ENCODE assay signal across 8 cellular contexts in genomic region chr10:75230600-75231038, GRCh38. TPM values are rescaled to one million over a fixed set of nuclear protein-coding genes. Genes with fewer than 3 reads are reported as not detected.
DNase-seq lines count a peak whose midpoint lies in the region; ATAC-seq and TF ChIP-seq lines count a peak whose summit lies in the region.

No MANE protein-coding gene starts in this region.

- POLR2A ChIA-PET in CD4-positive, alpha-beta T cell (lab: Charles Lee): interaction anchor here (0.6 to 9.2 kb wide), 5 partner anchors 10 to 119 kb away, joined by 3 to 208 read pairs (median 4); partner anchors contain the start of genes SAMD8 and VDAC2
- POLR2A ChIA-PET in naive thymus-derived CD4-positive, alpha-beta T cell (lab: Charles Lee): interaction anchor here (1.4 to 7.7 kb wide), 2 partner anchors 8 to 20 kb away, joined by 3 to 122 read pairs; partner anchors contain the start of gene VDAC2

- H2AFZ ChIP-seq in OCI-LY3 (ENCODE audit: low read depth, low read length): no peak overlapping the region

- H3K27me3 Mint-ChIP-seq in CD4-positive, alpha-beta T cell: no peaks in the 10 kb centered on the region
- H3K27me3 Mint-ChIP-seq in naive thymus-derived CD4-positive, alpha-beta T cell: no peaks in the 10 kb centered on the region
- H3K27me3 Mint-ChIP-seq in stimulated activated memory B cell treated with anti-CD40 and anti-IgM and Interleukin-4, amounts not matched to agents 10 μg/mL and 1 μg/mL and 100 μg/mL, for 72 hours: no peaks in the 10 kb centered on the region

- no peak overlapping the region for H3K9ac ChIP-seq in OCI-LY3 (ENCODE audit: low read length)

- peaks cover 70% of the 10 kb centered on the region for H3K36me3 Mint-ChIP-seq in CD4-positive, alpha-beta T cell (ENCODE audit: low read depth)
- peaks cover 4 to 20% (median 13%) of the 10 kb centered on the region in 5 donors for H3K36me3 Mint-ChIP-seq in naive thymus-derived CD4-positive, alpha-beta T cell
- peaks cover 39% of the 10 kb centered on the region for H3K36me3 Mint-ChIP-seq in stimulated activated memory B cell treated with anti-CD40 and anti-IgM and Interleukin-4, amounts not matched to agents 10 μg/mL and 1 μg/mL and 100 μg/mL, for 72 hours

- H3K27ac Mint-ChIP-seq in CD4-positive, alpha-beta T cell: peak overlapping the region; percentile 90
- H3K27ac Mint-ChIP-seq in naive thymus-derived CD4-positive, alpha-beta T cell: peak overlapping the region; percentile 78 to 98 (median 92)
- peak overlapping the region; percentile 58 for H3K27ac Mint-ChIP-seq in stimulated activated memory B cell treated with anti-CD40 and anti-IgM and Interleukin-4, amounts not matched to agents 10 μg/mL and 1 μg/mL and 100 μg/mL, for 72 hours

- peak overlapping the region; percentile 58 for H3K4me3 Mint-ChIP-seq in CD4-positive, alpha-beta T cell
- H3K4me3 Mint-ChIP-seq in naive thymus-derived CD4-positive, alpha-beta T cell: peak overlapping the region in 2 of 10 donors; percentile 8 to 53
- H3K4me3 Mint-ChIP-seq in stimulated activated memory B cell treated with anti-CD40 and anti-IgM and Interleukin-4, amounts not matched to agents 10 μg/mL and 1 μg/mL and 100 μg/mL, for 72 hours: no peak overlapping the region

- intact Hi-C loops in CD4-positive, alpha-beta T cell (cut with DNase I, micrococcal nuclease): loop anchor here (1.0 to 10.0 kb wide), 9 partner anchors 20 to 1356 kb away; partner anchors contain the start of genes ADK (in 1 of the 2), AP3M1 (in 1 of the 2), CAMK2G (in 1 of the 2) and KAT6B (in 1 of the 2)
- intact Hi-C loops in naive thymus-derived CD4-positive, alpha-beta T cell (cut with micrococcal nuclease): loop anchor here (1.0 to 10.0 kb wide), 12 partner anchors 20 to 1818 kb away; partner anchors contain the start of genes VCL (in 2 of the 2), VDAC2 (in 2 of the 2), ANXA7 (in 1 of the 2) and CAMK2G (in 1 of the 2)

- no peak overlapping the region for H3K4me3 ChIP-seq in OCI-LY3 (ENCODE audit: low read length)
- H3K4me3 ChIP-seq in naive thymus-derived CD4-positive, alpha-beta T cell (ENCODE audit: low read length): no peak overlapping the region

- no peaks in the 10 kb centered on the region for H3K9me3 ChIP-seq in CD4-positive, alpha-beta T cell (ENCODE audit: control insufficient read depth, low read length)
- no peaks in the 10 kb centered on the region for H3K9me3 ChIP-seq in OCI-LY3 (ENCODE audit: insufficient read depth, low read length)
- H3K9me3 ChIP-seq in naive thymus-derived CD4-positive, alpha-beta T cell (ENCODE audit: control insufficient read depth in 2 of 3, low read length in 3 of 3): no peaks in the 10 kb centered on the region

- ATAC-seq in CD4-positive, alpha-beta T cell (ENCODE audit: poor library complexity): peak; percentile 61
- ATAC-seq in GM19438 (IDR thresholded peaks at IDR 0.05; ENCODE audit: low read depth, unreplicated experiment): peak; percentile 25
- peak; percentile 77 for ATAC-seq in naive thymus-derived CD4-positive, alpha-beta T cell
- peak; percentile 62 for ATAC-seq in stimulated activated memory B cell treated with anti-CD40 and anti-IgM and Interleukin-4, amounts not matched to agents 10 μg/mL and 1 μg/mL and 100 μg/mL, for 72 hours

- H3K27ac ChIP-seq in CD4-positive, alpha-beta T cell (ENCODE audit: low read depth, low read length): peak overlapping the region; percentile 43
- H3K27ac ChIP-seq in OCI-LY3 (ENCODE audit: low read length) (no peak overlapping the region), epithelial cell of prostate (peak overlapping the region; percentile 95)
- peak overlapping the region; percentile 56 for H3K27ac ChIP-seq in naive thymus-derived CD4-positive, alpha-beta T cell (ENCODE audit: low read depth, low read length)

- peaks cover 6% of the 10 kb centered on the region for H3K4me1 ChIP-seq in OCI-LY3 (ENCODE audit: low read length)
- peaks cover 4 to 8% of the 10 kb centered on the region in 2 donors for H3K4me1 ChIP-seq in naive thymus-derived CD4-positive, alpha-beta T cell (ENCODE audit: control insufficient read depth in 2 of 2, insufficient read depth in 2 of 2, low read length in 2 of 2)

- peaks cover 9% of the 10 kb centered on the region for H4K20me1 ChIP-seq in OCI-LY3 (ENCODE audit: insufficient read depth, low read length)

- peak; percentile 90 to 97 (median 94) for DNase-seq in CD4-positive, alpha-beta T cell
- DNase-seq in HT1080 (ENCODE audit: low read depth) (peak; percentile 80), epithelial cell of prostate (ENCODE audit: low read depth, low spot score) (no peak)
- DNase-seq in activated CD8-positive, alpha-beta memory T cell treated with anti-CD3 and anti-CD28 coated beads, Interleukin-2, amount 50 U/mL, for 48 hours: peak; percentile 95
- peak; percentile 80 to 95 (median 92) for DNase-seq in naive thymus-derived CD4-positive, alpha-beta T cell

- TF ChIP-seq CTCF in CD4-positive, alpha-beta T cell (IDR thresholded peaks at IDR 0.05): peak; percentile 91
- peak; percentile 78 for TF ChIP-seq CTCF in OCI-LY3 (IDR thresholded peaks at IDR 0.05; ENCODE audit: low read depth, low read length)

- H3K36me3 ChIP-seq in OCI-LY3 (replicated peaks; ENCODE audit: low read depth, low read length): peaks cover 24% of the 10 kb centered on the region
- H3K36me3 ChIP-seq in naive thymus-derived CD4-positive, alpha-beta T cell (ENCODE audit: control insufficient read depth in 2 of 3, insufficient read depth in 3 of 3, low read length in 3 of 3): peaks cover 0 to 52% (median 19%) of the 10 kb centered on the region in 3 experiments

- H3K4me1 Mint-ChIP-seq in CD4-positive, alpha-beta T cell (ENCODE audit: low read depth): peaks cover 43% of the 10 kb centered on the region
- peaks cover 16 to 46% (median 35%) of the 10 kb centered on the region in 7 donors for H3K4me1 Mint-ChIP-seq in naive thymus-derived CD4-positive, alpha-beta T cell
- peaks cover 45% of the 10 kb centered on the region for H3K4me1 Mint-ChIP-seq in stimulated activated memory B cell treated with anti-CD40 and anti-IgM and Interleukin-4, amounts not matched to agents 10 μg/mL and 1 μg/mL and 100 μg/mL, for 72 hours

- H3K4me2 ChIP-seq in OCI-LY3 (ENCODE audit: low read length): no peak overlapping the region

- H3K9me3 Mint-ChIP-seq in CD4-positive, alpha-beta T cell: no peaks in the 10 kb centered on the region
- no peaks in the 10 kb centered on the region for H3K9me3 Mint-ChIP-seq in naive thymus-derived CD4-positive, alpha-beta T cell
- H3K9me3 Mint-ChIP-seq in stimulated activated memory B cell treated with anti-CD40 and anti-IgM and Interleukin-4, amounts not matched to agents 10 μg/mL and 1 μg/mL and 100 μg/mL, for 72 hours: no peaks in the 10 kb centered on the region

- CTCF ChIA-PET in CD4-positive, alpha-beta T cell (lab: Charles Lee): interaction anchor here (0.6 to 3.8 kb wide), 11 partner anchors 10 to 117 kb away, joined by 3 to 53 read pairs (median 5); partner anchors contain the start of gene VDAC2
- CTCF ChIA-PET in naive thymus-derived CD4-positive, alpha-beta T cell (lab: Charles Lee): interaction anchor here (0.7 to 8.6 kb wide), 7 partner anchors 8 to 121 kb away, joined by 3 to 183 read pairs (median 5); partner anchors contain the start of gene VDAC2

- peaks cover 36% of the 10 kb centered on the region for H3K79me2 ChIP-seq in OCI-LY3 (ENCODE audit: low read length)

- no peaks in the 10 kb centered on the region for H3K27me3 ChIP-seq in CD4-positive, alpha-beta T cell (ENCODE audit: control insufficient read depth, insufficient read depth, low read length)
- no peaks in the 10 kb centered on the region for H3K27me3 ChIP-seq in OCI-LY3 (ENCODE audit: low read depth, low read length)
- no peaks in the 10 kb centered on the region for H3K27me3 ChIP-seq in naive thymus-derived CD4-positive, alpha-beta T cell (ENCODE audit: control insufficient read depth in 2 of 2, insufficient read depth in 2 of 2, low read length in 2 of 2)

RNA-seq across cellular contexts. Expression of gene COMTD1, which starts 5.1 kb away (rescaled TPM):
- 10 to 100 TPM in 1 of 2 experiments, 1 to 10 TPM in 1; 9.5 to 10.5 TPM for total RNA-seq in CD4-positive, alpha-beta T cell
- total RNA-seq in HT1080 (2014; rRNA removed; shearing (Covaris generic)): 30.1 and 30.4 TPM in 2 replicates
- polyA plus RNA-seq in HT1080 (2015; cell fraction: cytosol; rRNA removed): 16.4 and 19.4 TPM in 2 replicates
- 21.4 and 35.8 TPM in 2 replicates for polyA plus RNA-seq in HT1080 (2015; cell fraction: nucleus; rRNA removed)
- total RNA-seq in naive thymus-derived CD4-positive, alpha-beta T cell: 10 to 100 TPM; 10.1 to 29.2 (median 15.8) TPM
- 10 to 100 TPM in 1 of 2 donors, 1 to 10 TPM in 1; 8.8 to 14.8 TPM for polyA plus RNA-seq in naive thymus-derived CD4-positive, alpha-beta T cell

RNA-seq across cellular contexts. Expression of gene VDAC2, which starts 20.0 kb away (rescaled TPM):
- 100 to 1,000 TPM; 141 to 147 TPM for total RNA-seq in CD4-positive, alpha-beta T cell
- 179 and 199 TPM in 2 replicates for total RNA-seq in HT1080 (2014; rRNA removed; shearing (Covaris generic))
- 258 and 276 TPM in 2 replicates for polyA plus RNA-seq in HT1080 (2015; cell fraction: cytosol; rRNA removed)
- polyA plus RNA-seq in HT1080 (2015; cell fraction: nucleus; rRNA removed): 182 and 231 TPM in 2 replicates
- 100 to 1,000 TPM in 3 of 5 experiments, 10 to 100 TPM in 2; 82.8 to 138 (median 121) TPM for total RNA-seq in naive thymus-derived CD4-positive, alpha-beta T cell
- 100 to 1,000 TPM; 170 to 193 TPM for polyA plus RNA-seq in naive thymus-derived CD4-positive, alpha-beta T cell

Comparison
In these comparisons a context has a peak if more than half of its experiments do, and no peak if none do; other contexts are left out.
1. ATAC-seq: peak in every context shown above with its lines; median percentile 77 in naive thymus-derived CD4-positive, alpha-beta T cell; 62 in stimulated activated memory B cell treated with anti-CD40 and anti-IgM and Interleukin-4, amounts not matched to agents 10 μg/mL and 1 μg/mL and 100 μg/mL, for 72 hours; 61 in CD4-positive, alpha-beta T cell; 25 in GM19438.